Comparison of ENCODE assay signal across 20 cellular contexts in the genomic region with DNA sequence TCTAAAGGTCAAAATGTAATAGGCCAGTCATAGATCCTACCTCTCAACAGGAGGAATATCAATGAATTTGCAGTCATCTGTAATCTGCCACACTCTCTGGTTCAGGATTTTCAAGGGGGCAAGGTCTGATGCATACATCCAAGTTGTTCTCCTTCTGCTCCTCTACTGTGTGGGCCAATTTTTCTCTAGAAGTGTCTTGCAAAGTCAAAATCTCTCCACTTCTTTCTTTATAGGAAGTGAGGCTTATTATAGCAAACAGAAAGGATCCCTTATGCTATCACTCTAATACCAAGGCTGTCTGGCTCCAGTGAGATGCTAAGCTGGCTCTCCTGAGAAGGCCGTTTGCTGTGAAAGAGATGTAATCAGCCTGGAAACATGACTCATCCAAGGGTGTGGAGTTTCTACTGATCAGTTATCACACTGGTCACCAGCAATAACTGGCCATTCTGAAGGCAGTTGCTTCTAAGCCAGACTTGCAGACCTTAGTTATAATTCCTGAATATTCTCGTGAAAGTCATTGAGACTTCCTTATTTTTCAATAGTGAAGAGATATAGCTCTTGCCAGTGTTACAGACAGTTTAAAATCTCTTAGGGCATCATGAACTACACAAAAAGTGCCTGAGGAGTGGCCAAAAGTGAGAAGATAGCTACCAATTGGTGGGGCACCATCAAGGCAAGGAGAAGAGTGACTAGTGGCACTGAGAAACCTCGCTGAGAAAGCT. TPM values are rescaled to one million over a fixed set of nuclear protein-coding genes. Genes with fewer than 3 reads are reported as not detected.
A peak's percentile ranks its signal among the peaks of the same experiment; 100 is the strongest.
DNase-seq lines count a peak whose midpoint lies in the region; ATAC-seq and TF ChIP-seq lines count a peak whose summit lies in the region.
"Had no signal": no experiment of that assay in that cellular context is flagged by ENCODE, and none has a peak within 500 bp of the region (broad histone marks: within the 10 kb centered on the region; RNA-seq: fewer than 3 reads in every experiment).

No MANE protein-coding gene starts in this region.

- no peak overlapping the region for H3K9ac ChIP-seq in OCI-LY1 (ENCODE audit: low read length)

- H3K4me3 Mint-ChIP-seq in dendritic cell treated with granulocyte-macrophage colony-stimulating factor and Interleukin-4, amounts not matched to agents 40 ng/mL and 50 ng/mL, for 4 days: no peak overlapping the region
- H3K4me3 Mint-ChIP-seq in activated CD4-positive, alpha-beta T cell treated with anti-CD3 and anti-CD28 coated beads, Interleukin-2, amount 10 ng/mL, durations not matched to agents 24 days and 14 days: no peak overlapping the region
- H3K4me3 Mint-ChIP-seq: activated CD4-positive, alpha-beta T cell treated with anti-CD3 and anti-CD28 coated beads for 36 hours had no signal

- peak; percentile 24 for DNase-seq in GM03348 (ENCODE audit: low spot score)
- peak; percentile 2 for DNase-seq in non-pigmented ciliary epithelial cell (ENCODE audit: low read depth)
- no peak for DNase-seq in activated CD4-positive, alpha-beta T cell treated with anti-CD3 and anti-CD28 coated beads, Interleukin-2, amount 10 ng/mL, durations not matched to agents 24 days and 14 days
- DNase-seq in activated CD4-positive, alpha-beta T cell treated with anti-CD3 and anti-CD28 coated beads for 4 hours: no peak
- DNase-seq: activated CD4-positive, alpha-beta T cell treated with anti-CD3 and anti-CD28 coated beads for 36 hours; activated gamma-delta T cell; cortex of kidney; head of caudate nucleus; lower lobe of right lung; NCI-H1417 treated with DMSO at 0.1 percent for 48 hours; NCI-H526; ovary; stimulated activated CD4-positive, alpha-beta T cell treated with anti-CD3 and anti-CD28 coated beads, Interleukin-2, amount 100 ng/mL, for 48 hours; stomach had no signal

- no peaks in the 10 kb centered on the region for H3F3A ChIP-seq in OCI-LY1 (ENCODE audit: insufficient read depth, low read length)

- peak overlapping the region; percentile 20 for H3K27ac ChIP-seq in OCI-LY1 (ENCODE audit: low read depth, low read length, poor library complexity, severe bottlenecking)
- H3K27ac ChIP-seq: HL-60, lower lobe of right lung, ovary, SK-N-MC, stomach had no signal

- peaks cover 19% of the 10 kb centered on the region for H3K9me3 Mint-ChIP-seq in dendritic cell treated with granulocyte-macrophage colony-stimulating factor and Interleukin-4, amounts not matched to agents 40 ng/mL and 50 ng/mL, for 4 days
- H3K9me3 Mint-ChIP-seq in activated CD4-positive, alpha-beta T cell treated with anti-CD3 and anti-CD28 coated beads, Interleukin-2, amount 10 ng/mL, durations not matched to agents 24 days and 14 days: peaks cover 5% of the 10 kb centered on the region

- H3K36me3 Mint-ChIP-seq in dendritic cell treated with granulocyte-macrophage colony-stimulating factor and Interleukin-4, amounts not matched to agents 40 ng/mL and 50 ng/mL, for 4 days (ENCODE audit: low read depth): no peaks in the 10 kb centered on the region
- H3K36me3 Mint-ChIP-seq in activated CD4-positive, alpha-beta T cell treated with anti-CD3 and anti-CD28 coated beads, Interleukin-2, amount 10 ng/mL, durations not matched to agents 24 days and 14 days (ENCODE audit: low read depth): no peaks in the 10 kb centered on the region

- H3K9me2 ChIP-seq in OCI-LY1 (ENCODE audit: low read depth, low read length): no peaks in the 10 kb centered on the region

- H3K79me2 ChIP-seq in OCI-LY1 (ENCODE audit: insufficient read depth, low read length): no peaks in the 10 kb centered on the region

- H3K4me1 ChIP-seq in OCI-LY1 (ENCODE audit: insufficient read depth, low read length, severe bottlenecking): peaks cover 14% of the 10 kb centered on the region
- H3K4me1 ChIP-seq: stomach had no signal

- no peak overlapping the region for H3K4me3 ChIP-seq in OCI-LY1 (ENCODE audit: low read depth, low read length, poor library complexity, severe bottlenecking)
- H3K4me3 ChIP-seq: lower lobe of right lung, ovary, SK-N-MC, stomach had no signal

- peaks cover 8% of the 10 kb centered on the region for H3K27me3 Mint-ChIP-seq in dendritic cell treated with granulocyte-macrophage colony-stimulating factor and Interleukin-4, amounts not matched to agents 40 ng/mL and 50 ng/mL, for 4 days
- no peaks in the 10 kb centered on the region for H3K27me3 Mint-ChIP-seq in activated CD4-positive, alpha-beta T cell treated with anti-CD3 and anti-CD28 coated beads, Interleukin-2, amount 10 ng/mL, durations not matched to agents 24 days and 14 days
- H3K27me3 Mint-ChIP-seq: activated CD4-positive, alpha-beta T cell treated with anti-CD3 and anti-CD28 coated beads for 36 hours had no signal

- H3K4me2 ChIP-seq in OCI-LY1 (ENCODE audit: low read length): no peak overlapping the region

- intact Hi-C loops in dendritic cell treated with granulocyte-macrophage colony-stimulating factor and Interleukin-4, amounts not matched to agents 40 ng/mL and 50 ng/mL, for 4 days (cut with micrococcal nuclease): no loop called here
- intact Hi-C loops in activated CD4-positive, alpha-beta T cell treated with anti-CD3 and anti-CD28 coated beads, Interleukin-2, amount 10 ng/mL, durations not matched to agents 24 days and 14 days (cut with micrococcal nuclease): no loop called here

- no peaks in the 10 kb centered on the region for H3K27me3 ChIP-seq in OCI-LY1 (ENCODE audit: insufficient read depth, low read length)
- H3K27me3 ChIP-seq: ovary, stomach had no signal

- H3K9me3 ChIP-seq in OCI-LY1 (ENCODE audit: low read length): peaks cover 13% of the 10 kb centered on the region
- H3K9me3 ChIP-seq: ovary had no signal

- H3K4me1 Mint-ChIP-seq in dendritic cell treated with granulocyte-macrophage colony-stimulating factor and Interleukin-4, amounts not matched to agents 40 ng/mL and 50 ng/mL, for 4 days (ENCODE audit: low read depth): peaks cover 30% of the 10 kb centered on the region
- H3K4me1 Mint-ChIP-seq in activated CD4-positive, alpha-beta T cell treated with anti-CD3 and anti-CD28 coated beads, Interleukin-2, amount 10 ng/mL, durations not matched to agents 24 days and 14 days: no peaks in the 10 kb centered on the region
- H3K4me1 Mint-ChIP-seq: activated CD4-positive, alpha-beta T cell treated with anti-CD3 and anti-CD28 coated beads for 36 hours had no signal

- ATAC-seq in HG03045 (IDR thresholded peaks at IDR 0.05; ENCODE audit: unreplicated experiment) (no peak), GM18909 (IDR thresholded peaks at IDR 0.05; ENCODE audit: poor library complexity, unreplicated experiment) (no peak)
- ATAC-seq: activated CD4-positive, alpha-beta T cell treated with anti-CD3 and anti-CD28 coated beads for 36 hours had no signal

- H4K20me1 ChIP-seq in OCI-LY1 (ENCODE audit: insufficient read depth, low read length): no peaks in the 10 kb centered on the region

- H2AFZ ChIP-seq in OCI-LY1 (ENCODE audit: low read length): no peak overlapping the region

- TF ChIP-seq CTCF in OCI-LY1 (IDR thresholded peaks at IDR 0.05; ENCODE audit: low read length): no peak

- H3K27ac Mint-ChIP-seq in dendritic cell treated with granulocyte-macrophage colony-stimulating factor and Interleukin-4, amounts not matched to agents 40 ng/mL and 50 ng/mL, for 4 days: peak overlapping the region; percentile 69
- H3K27ac Mint-ChIP-seq in activated CD4-positive, alpha-beta T cell treated with anti-CD3 and anti-CD28 coated beads, Interleukin-2, amount 10 ng/mL, durations not matched to agents 24 days and 14 days: no peak overlapping the region
- H3K27ac Mint-ChIP-seq: activated CD4-positive, alpha-beta T cell treated with anti-CD3 and anti-CD28 coated beads for 36 hours had no signal

- H3K36me3 ChIP-seq in OCI-LY1 (ENCODE audit: insufficient read depth, low read length): no peaks in the 10 kb centered on the region
- H3K36me3 ChIP-seq: lower lobe of right lung, ovary, stomach had no signal

RNA-seq across cellular contexts. Expression of a gene that starts 43.2 kb away (rescaled TPM):
- 0.12 and 0.16 TPM in 2 replicates for total RNA-seq in activated CD4-positive, alpha-beta T cell treated with anti-CD3 and anti-CD28 coated beads, Interleukin-2, amount 10 ng/mL, durations not matched to agents 24 days and 14 days

Comparison
In these comparisons a context has a peak if more than half of its experiments do, and no peak if none do; other contexts are left out.
1. DNase-seq: peak in GM03348 (single experiment) and non-pigmented ciliary epithelial cell (single experiment); none in activated CD4-positive, alpha-beta T cell treated with anti-CD3 and anti-CD28 coated beads, Interleukin-2, amount 10 ng/mL, durations not matched to agents 24 days and 14 days (single experiment) and activated CD4-positive, alpha-beta T cell treated with anti-CD3 and anti-CD28 coated beads for 4 hours (0 of 2).